In the genomic region with DNA sequence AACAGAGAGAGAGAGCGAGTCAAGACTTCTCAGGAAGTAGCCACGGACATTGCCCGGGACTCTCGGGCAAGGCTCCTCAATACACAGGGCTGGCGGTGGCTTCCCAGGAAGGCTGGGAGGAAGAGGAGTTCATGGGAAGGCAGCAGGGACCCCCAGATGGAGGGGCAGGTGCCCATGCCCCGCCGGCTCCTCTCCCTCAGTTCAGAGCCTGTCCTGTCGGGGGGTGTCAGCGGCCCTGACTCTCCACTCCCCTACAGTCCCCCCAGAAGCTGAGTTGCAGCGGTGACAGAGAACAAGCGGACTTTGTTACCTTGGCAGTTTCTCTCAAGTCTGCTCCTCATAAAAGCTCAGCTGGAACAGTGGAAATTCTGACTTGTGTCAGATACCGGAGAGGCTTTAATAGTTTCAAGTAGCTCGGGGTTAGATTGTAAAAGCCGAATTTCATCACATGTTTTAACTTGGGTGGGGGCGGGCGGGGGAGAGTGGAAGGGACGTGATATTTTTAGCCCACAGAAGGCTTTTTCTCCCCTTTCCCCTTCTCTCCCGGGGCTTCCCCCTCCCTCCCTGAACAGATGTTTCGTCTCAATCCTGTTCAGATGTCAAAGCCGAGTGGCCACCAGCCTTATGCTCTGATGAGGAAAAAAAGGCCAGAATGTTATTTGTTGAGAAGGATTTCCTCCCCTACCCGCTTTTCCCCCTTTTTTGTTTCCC, we compare ENCODE assay signal across 16 cellular contexts.
DNase-seq lines count a peak whose midpoint lies in the region; FAIRE-seq and TF ChIP-seq lines count a peak whose summit lies in the region.
"Had no signal": no experiment of that assay in that cellular context is flagged by ENCODE, and none has a peak within 500 bp of the region (broad histone marks: within the 10 kb centered on the region; RNA-seq: fewer than 3 reads in every experiment).

No MANE protein-coding gene starts in this region.

- H3K27me3 ChIP-seq in cardiac muscle cell (no peaks in the 10 kb centered on the region), neuronal stem cell (ENCODE audit: control insufficient read depth in 3 of 3, insufficient read depth in 3 of 3, low read depth in 1 of 3, low read length in 3 of 3) (no peaks in the 10 kb centered on the region), uterus (no peaks in the 10 kb centered on the region), BE2C (no peaks in the 10 kb centered on the region)
- H3K27me3 ChIP-seq in effector memory CD4-positive, alpha-beta T cell (replicated peaks; ENCODE audit: control insufficient read depth, insufficient read depth, low read length, poor library complexity, severe bottlenecking): no peaks in the 10 kb centered on the region

- no peak overlapping the region for H2BK5ac ChIP-seq in neuronal stem cell (ENCODE audit: low read length)

- no peak overlapping the region for H2BK120ac ChIP-seq in neuronal stem cell (ENCODE audit: low read depth, low read length)

- no peak overlapping the region for H2BK15ac ChIP-seq in neuronal stem cell (ENCODE audit: low read length)

- H3K9ac ChIP-seq in neuronal stem cell (ENCODE audit: low read depth, low read length, poor library complexity) (no peak overlapping the region), kidney (ENCODE audit: low read length in 2 of 2) (no peak overlapping the region)
- H3K9ac ChIP-seq: SK-N-SH had no signal

- TF ChIP-seq CTCF in cardiac muscle cell (IDR thresholded peaks at IDR 0.05; ENCODE audit: low read depth, low read length) (no peak), uterus (IDR thresholded peaks at IDR 0.05) (no peak), kidney (IDR thresholded peaks at IDR 0.05; ENCODE audit: borderline replicate concordance, extremely low read depth, insufficient read depth) (no peak), BE2C (IDR thresholded peaks at IDR 0.05; ENCODE audit: low read depth, low read length) (no peak)

- no peak overlapping the region for H2AK5ac ChIP-seq in neuronal stem cell (ENCODE audit: low read depth, low read length)

- DNase-seq in NCI-H82 (lab: John Stamatoyannopoulos, UW): peak; percentile 67
- no peak for DNase-seq in NCI-H82 treated with DMSO at 0.1 percent for 48 hours (lab: John Stamatoyannopoulos, UW; ENCODE audit: unreplicated experiment)
- peak; percentile 50 to 93 for DNase-seq in cardiac muscle cell (ENCODE audit: low read depth in 1 of 2, low spot score in 1 of 2)
- DNase-seq in neuronal stem cell (ENCODE audit: low spot score): no peak
- peak; percentile 79 to 80 for DNase-seq in uterus
- no peak for DNase-seq in effector memory CD4-positive, alpha-beta T cell
- DNase-seq in kidney: no peak
- DNase-seq in BE2C: no peak
- DNase-seq: activated T-cell treated with anti-CD3 and anti-CD28 coated beads, Interleukin-2, amount 50 U/mL, for 48 hours; H9; islet precursor cell; NCI-H1105 treated with DMSO at 0.1 percent for 48 hours; NCI-H526 treated with DMSO at 0.1 percent for 48 hours; SK-N-SH had no signal

- H4K91ac ChIP-seq in neuronal stem cell (ENCODE audit: low read depth, low read length, poor library complexity): no peak overlapping the region

- intact Hi-C loops in uterus (cut with DNase I; ENCODE audit: low total_unique reads): no loop called here
- intact Hi-C loops in kidney (cut with DNase I): no loop called here

- H3K23ac ChIP-seq in neuronal stem cell (ENCODE audit: low read depth, low read length, poor library complexity): no peak overlapping the region

- H3K27ac ChIP-seq in cardiac muscle cell (no peak overlapping the region), neuronal stem cell (replicated peaks; ENCODE audit: low read length) (no peak overlapping the region), uterus (peak overlapping the region; percentile 89 to 92), kidney (ENCODE audit: low read depth in 2 of 2, low read length in 2 of 2) (peak overlapping the region in 1 of 2 donors; percentile 54)
- no peak overlapping the region for H3K27ac ChIP-seq in effector memory CD4-positive, alpha-beta T cell (ENCODE audit: insufficient read depth, low read length, poor library complexity, severe bottlenecking)

- H3K79me1 ChIP-seq in neuronal stem cell (ENCODE audit: low read depth, low read length): no peaks in the 10 kb centered on the region

- no peak overlapping the region for H2AFZ ChIP-seq in neuronal stem cell (ENCODE audit: low read length)

- no peak overlapping the region for H3K4ac ChIP-seq in neuronal stem cell (ENCODE audit: low read length)

- WGBS in neuronal stem cell (ENCODE audit: extremely low coverage in 2 of 2, insufficient read length in 2 of 2, insufficient replicate concordance in 1 of 2), 2 donors: no CpG with 5 or more reads among the region's 21 CpGs

- no peak overlapping the region for H3K4me3 ChIP-seq in cardiac muscle cell
- no peak overlapping the region for H3K4me3 ChIP-seq in neuronal stem cell (ENCODE audit: low read length in 2 of 2)
- H3K4me3 ChIP-seq in uterus: peak overlapping the region; percentile 3 to 4
- no peak overlapping the region for H3K4me3 ChIP-seq in effector memory CD4-positive, alpha-beta T cell (ENCODE audit: insufficient read depth, low read depth, low read length, poor library complexity, severe bottlenecking)
- H3K4me3 ChIP-seq in kidney (ENCODE audit: low read length in 2 of 2): no peak overlapping the region
- no peak overlapping the region for H3K4me3 ChIP-seq in BE2C (ENCODE audit: low read depth, low read length)

- H3K4me1 ChIP-seq in cardiac muscle cell (ENCODE audit: low read depth) (peaks cover 26% of the 10 kb centered on the region), neuronal stem cell (ENCODE audit: control insufficient read depth in 2 of 2, insufficient read depth in 1 of 2, low read depth in 1 of 2, low read length in 2 of 2) (peaks cover 0 to 10% of the 10 kb centered on the region in 2 donors), uterus (peaks cover 21 to 51% of the 10 kb centered on the region in 2 donors), kidney (ENCODE audit: control insufficient read depth in 1 of 2, insufficient read depth in 1 of 2, low read depth in 1 of 2, low read length in 2 of 2) (peaks cover 0 to 6% of the 10 kb centered on the region in 2 donors), BE2C (no peaks in the 10 kb centered on the region)
- no peaks in the 10 kb centered on the region for H3K4me1 ChIP-seq in effector memory CD4-positive, alpha-beta T cell (ENCODE audit: control insufficient read depth, insufficient read depth, low read length, poor library complexity, severe bottlenecking)

- no peaks in the 10 kb centered on the region for H3K36me3 ChIP-seq in cardiac muscle cell
- H3K36me3 ChIP-seq in neuronal stem cell (replicated peaks in 1 of 2; ENCODE audit: control insufficient read depth in 2 of 2, insufficient read depth in 2 of 2, low read length in 2 of 2): peaks cover 0 to 12% of the 10 kb centered on the region in 2 donors
- no peaks in the 10 kb centered on the region for H3K36me3 ChIP-seq in uterus
- no peaks in the 10 kb centered on the region for H3K36me3 ChIP-seq in effector memory CD4-positive, alpha-beta T cell (ENCODE audit: control insufficient read depth, insufficient read depth, low read length)
- H3K36me3 ChIP-seq in kidney (ENCODE audit: control insufficient read depth in 1 of 2, insufficient read depth in 2 of 2, low read length in 2 of 2): no peaks in the 10 kb centered on the region
- no peaks in the 10 kb centered on the region for H3K36me3 ChIP-seq in BE2C

- H3K18ac ChIP-seq in neuronal stem cell (ENCODE audit: low read length): peak overlapping the region; percentile 29

- FAIRE-seq in kidney (lab: Jason Lieb, UNC): no peak
- FAIRE-seq: A204.1, HTR-8/SVneo had no signal

- H4K8ac ChIP-seq in neuronal stem cell (ENCODE audit: low read depth, low read length): no peak overlapping the region

- TF ChIP-seq POLR2A in uterus (IDR thresholded peaks at IDR 0.05): no peak

- no peak overlapping the region for H3K4me2 ChIP-seq in neuronal stem cell (ENCODE audit: insufficient read depth, low read length, poor library complexity, severe bottlenecking)
- H3K4me2 ChIP-seq: SK-N-SH had no signal

- no peak overlapping the region for H3K14ac ChIP-seq in neuronal stem cell (ENCODE audit: low read length)

- H2BK12ac ChIP-seq in neuronal stem cell (ENCODE audit: low read length): no peak overlapping the region

- no peaks in the 10 kb centered on the region for H3K9me3 ChIP-seq in cardiac muscle cell (ENCODE audit: low read depth)
- H3K9me3 ChIP-seq in neuronal stem cell (replicated peaks in 1 of 2; ENCODE audit: control insufficient read depth in 2 of 2, insufficient read depth in 1 of 2, low read depth in 1 of 2, low read length in 2 of 2): no peaks in the 10 kb centered on the region
- H3K9me3 ChIP-seq in uterus: no peaks in the 10 kb centered on the region
- H3K9me3 ChIP-seq in effector memory CD4-positive, alpha-beta T cell (ENCODE audit: control insufficient read depth, low read length): no peaks in the 10 kb centered on the region
- no peaks in the 10 kb centered on the region for H3K9me3 ChIP-seq in kidney (ENCODE audit: control insufficient read depth in 1 of 2, low read length in 2 of 2)
- no peaks in the 10 kb centered on the region for H3K9me3 ChIP-seq in BE2C
- H3K9me3 ChIP-seq: SK-N-SH had no signal

Comparison
In these comparisons a context has a peak if more than half of its experiments do, and no peak if none do; other contexts are left out.
1. DNase-seq: peak in NCI-H82 (single experiment), cardiac muscle cell (2 of 2) and uterus (2 of 2); none in NCI-H82 treated with DMSO at 0.1 percent for 48 hours (single experiment), neuronal stem cell (single experiment), effector memory CD4-positive, alpha-beta T cell (0 of 3), kidney (single experiment) and BE2C (single experiment).
2. H3K27ac ChIP-seq: peak in uterus (2 of 2); none in cardiac muscle cell (single experiment), neuronal stem cell (single experiment) and effector memory CD4-positive, alpha-beta T cell (single experiment).
3. H3K4me3 ChIP-seq: peak in uterus (2 of 2); none in cardiac muscle cell (single experiment), neuronal stem cell (0 of 2), effector memory CD4-positive, alpha-beta T cell (single experiment), kidney (0 of 2) and BE2C (single experiment).